In genomic region chr5:170049713-170050112, GRCh38 we compare ENCODE assay signal across 8 cellular contexts. TPM values are rescaled to one million over a fixed set of nuclear protein-coding genes. Genes with fewer than 3 reads are reported as not detected.
"Had no signal": no experiment of that assay in that cellular context is flagged by ENCODE, and none has a peak within 500 bp of the region (broad histone marks: within the 10 kb centered on the region; RNA-seq: fewer than 3 reads in every experiment).

No MANE protein-coding gene starts in this region.

- H3K9me3 Mint-ChIP-seq: GM23338, H9, HFFc6 had no signal

- H3K4me3 Mint-ChIP-seq: GM23338, H9, HFFc6 had no signal

- H3K27ac Mint-ChIP-seq: GM23338, H9, HFFc6 had no signal

- DNase-seq: H9, HCEC 1CT, HFFc6, IMR-90 had no signal

- ATAC-seq: GM23338, K562 had no signal

- H3K4me3 ChIP-seq: GM23338, K562 had no signal

RNA-seq across cellular contexts. Expression of gene FOXI1, which starts 56.0 kb away (rescaled TPM):
- total RNA-seq: GM23338, H1, H9, HFFc6, HT-29, IMR-90, K562 had no signal
- polyA plus RNA-seq: GM23338, H1, IMR-90, K562 had no signal
